8 cellular contexts compared by ENCODE assay signal in the genomic region with DNA sequence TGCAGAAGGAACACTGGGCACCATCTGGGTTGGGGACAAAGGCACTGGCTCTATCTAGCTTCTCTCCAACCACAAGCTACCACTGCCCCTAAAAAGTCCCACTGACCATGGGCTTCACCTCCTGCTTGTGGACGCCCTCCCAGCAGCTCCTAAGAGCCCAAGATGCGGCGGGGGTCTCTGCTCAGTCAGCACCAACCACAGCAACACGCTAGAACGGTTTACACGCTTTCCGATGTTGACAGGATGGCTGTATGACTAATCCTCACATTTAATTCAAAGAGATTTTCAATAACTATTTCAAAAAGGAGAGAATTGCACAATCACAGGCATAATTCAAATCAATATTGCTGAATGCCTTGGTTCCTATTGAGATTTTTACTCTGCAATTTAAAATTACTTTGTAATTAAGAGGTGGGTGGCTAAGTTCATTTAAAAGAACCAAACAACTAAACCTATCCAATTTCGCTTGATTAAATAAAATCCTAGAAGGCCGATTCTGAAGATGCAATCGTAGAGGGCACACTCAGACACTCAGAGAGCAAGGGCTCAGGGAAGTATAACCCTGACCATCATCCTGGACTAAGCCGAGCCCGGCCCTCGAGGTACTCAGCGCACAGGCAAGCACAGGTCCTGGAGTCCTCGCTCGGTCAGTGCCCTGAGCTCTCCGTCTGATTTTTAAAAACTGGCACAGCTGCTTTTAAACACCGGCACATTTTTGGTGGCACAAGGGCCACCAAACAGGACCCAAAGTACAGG.
DNase-seq lines count a peak whose midpoint lies in the region; ATAC-seq, FAIRE-seq and TF ChIP-seq lines count a peak whose summit lies in the region.
"Not testable (repeated sequence)": the region's sequence is repeated elsewhere in the genome, so short reads cannot be mapped to it uniquely, and the experiment has no call there.

No MANE protein-coding gene starts in this region.

- not testable (repeated sequence) for H3K9me1 ChIP-seq in keratinocyte (ENCODE audit: control insufficient read depth, extremely low read depth, insufficient read depth, low read length)

- not testable (repeated sequence) for TF ChIP-seq RAD21 in H1 (IDR thresholded peaks at IDR 0.05 in 1 of 2, conservative IDR thresholded peaks at IDR 0.05 in 1 of 2; ENCODE audit: low read depth in 2 of 2, low read length in 2 of 2)

- H4K91ac ChIP-seq in H1 (replicated peaks; ENCODE audit: insufficient read length, low read length) = not testable (repeated sequence)

- H3K56ac ChIP-seq in H1 (replicated peaks; ENCODE audit: insufficient read length, low read depth, low read length) = not testable (repeated sequence)

- not testable (repeated sequence) for H3K27ac Mint-ChIP-seq in activated T-helper 1 cell treated with anti-CD3 and anti-CD28 coated beads, Interleukin-12 subunit alpha, Interleukin-12 subunit beta, Interleukin-2, Interleukin-4 antibody, amounts not matched to agents 30 ng/mL and 10 ng/mL and 1 ng/mL, durations not matched to agents 14 hours and 24 hours and 36 hours; osteocyte (ENCODE audit: unreplicated experiment)

- not testable (repeated sequence) for H2BK12ac ChIP-seq in H1 (ENCODE audit: low read depth, low read length)

- H3K4me3 Mint-ChIP-seq in activated T-helper 1 cell treated with anti-CD3 and anti-CD28 coated beads, Interleukin-12 subunit alpha, Interleukin-12 subunit beta, Interleukin-2, Interleukin-4 antibody, amounts not matched to agents 30 ng/mL and 10 ng/mL and 1 ng/mL, durations not matched to agents 14 hours and 24 hours and 36 hours = peak overlapping the region; percentile 86
- H3K4me3 Mint-ChIP-seq in osteocyte (ENCODE audit: unreplicated experiment) = peak overlapping the region; percentile 73

- not testable (repeated sequence) for H3K79me2 ChIP-seq in H1 (ENCODE audit: control insufficient read depth in 1 of 2, insufficient read depth in 2 of 2, low read length in 2 of 2)
- peaks cover 11% of the 10 kb centered on the region for H3K79me2 ChIP-seq in keratinocyte (ENCODE audit: control insufficient read depth, insufficient read depth, low read length)

- H2BK120ac ChIP-seq in H1 (replicated peaks; ENCODE audit: low read depth, low read length) = not testable (repeated sequence)

- H4K5ac ChIP-seq in H1 (ENCODE audit: insufficient read length, low read depth, low read length) = not testable (repeated sequence)

- H3K4me1 ChIP-seq in NT2/D1 (ENCODE audit: insufficient read depth, insufficient read length); H1 (replicated peaks in 1 of 4; ENCODE audit: control insufficient read depth in 3 of 4, insufficient read depth in 4 of 4, low read length in 3 of 4); keratinocyte (ENCODE audit: control insufficient read depth, extremely low read depth, insufficient read depth, low read length); vagina: not testable (repeated sequence)

- not testable (repeated sequence) for H2AK5ac ChIP-seq in H1 (ENCODE audit: low read depth, low read length)

- H3K27me3 Mint-ChIP-seq in activated T-helper 1 cell treated with anti-CD3 and anti-CD28 coated beads, Interleukin-12 subunit alpha, Interleukin-12 subunit beta, Interleukin-2, Interleukin-4 antibody, amounts not matched to agents 30 ng/mL and 10 ng/mL and 1 ng/mL, durations not matched to agents 14 hours and 24 hours and 36 hours (ENCODE audit: insufficient read depth); osteocyte (ENCODE audit: unreplicated experiment): not testable (repeated sequence)

- not testable (repeated sequence) for H2BK15ac ChIP-seq in H1 (ENCODE audit: low read length)

- not testable (repeated sequence) for H3K23ac ChIP-seq in H1 (ENCODE audit: insufficient read length)

- peak overlapping the region; percentile 50 for H3K4me3 ChIP-seq in NT2/D1 (ENCODE audit: insufficient read length, low read depth)
- H3K4me3 ChIP-seq in H1 (ENCODE audit: extremely low read depth in 1 of 4, insufficient read depth in 2 of 4, low read depth in 3 of 4, low read length in 4 of 4) = peak overlapping the region in 3 of 4 experiments; percentile 29 to 54 (median 40); a peak in 6 of 8 replicates
- H3K4me3 ChIP-seq in keratinocyte (ENCODE audit: control insufficient read depth in 2 of 3, extremely low read depth in 1 of 3, insufficient read depth in 2 of 3, low read depth in 1 of 3, low read length in 3 of 3) = peak overlapping the region; percentile 42 to 65 (median 52)
- peak overlapping the region; percentile 28 to 83 for H3K4me3 ChIP-seq in vagina

- not testable (repeated sequence) for H3K14ac ChIP-seq in H1 (ENCODE audit: insufficient read length)

- H3K36me3 ChIP-seq in NT2/D1 (ENCODE audit: insufficient read depth, insufficient read length, low read length); H1 (ENCODE audit: control insufficient read depth in 2 of 4, insufficient read depth in 4 of 4, low read length in 3 of 4); keratinocyte (ENCODE audit: control insufficient read depth in 2 of 2, extremely low read depth in 1 of 2, insufficient read depth in 2 of 2, low read length in 2 of 2); vagina: not testable (repeated sequence)

- not testable (repeated sequence) for H3K79me1 ChIP-seq in H1 (ENCODE audit: low read depth, low read length)

- not testable (repeated sequence) for H3K23me2 ChIP-seq in H1 (ENCODE audit: low read depth, low read length)

- not testable (repeated sequence) for H3K18ac ChIP-seq in H1 (ENCODE audit: extremely low read depth, low read length)

- H2BK20ac ChIP-seq in H1 (ENCODE audit: low read length) = not testable (repeated sequence)

- POLR2A ChIA-PET in H1 (lab: Charles Lee; ENCODE audit: partially characterized antibody) = not testable (repeated sequence)

- H3K9me3 ChIP-seq in NT2/D1 (ENCODE audit: insufficient read depth, low read length); H1 (ENCODE audit: insufficient read depth in 2 of 2, low read depth in 1 of 2, low read length in 1 of 2); keratinocyte (ENCODE audit: control insufficient read depth, low read depth, low read length); vagina: not testable (repeated sequence)

- H3K27me3 ChIP-seq in NT2/D1 (ENCODE audit: insufficient read depth, insufficient read length); H1 (replicated peaks in 1 of 4; ENCODE audit: control insufficient read depth in 3 of 4, extremely low read depth in 1 of 4, insufficient read depth in 3 of 4, low read length in 3 of 4); keratinocyte (ENCODE audit: control insufficient read depth, extremely low read depth, insufficient read depth, low read length); vagina: not testable (repeated sequence)

- H3K9ac ChIP-seq in NT2/D1 (ENCODE audit: insufficient read length, low read depth) = peak overlapping the region; percentile 64
- H3K9ac ChIP-seq in H1 (replicated peaks in 1 of 4; ENCODE audit: extremely low read depth in 1 of 4, low read depth in 3 of 4, low read length in 3 of 4) = not testable (repeated sequence)
- H3K9ac ChIP-seq in keratinocyte (ENCODE audit: control insufficient read depth, extremely low read depth, insufficient read depth, low read length) = peak overlapping the region; percentile 63

- TF ChIP-seq CTCF in H1 (IDR thresholded peaks at IDR 0.05; ENCODE audit: control extremely low read depth in 1 of 3, insufficient read depth in 1 of 3, low read depth in 1 of 3, low read length in 3 of 3); keratinocyte (optimal IDR thresholded peaks at IDR 0.05 in 1 of 3, IDR thresholded peaks at IDR 0.05 in 1 of 3, conservative IDR thresholded peaks at IDR 0.05 in 1 of 3; ENCODE audit: extremely low read depth in 1 of 3, insufficient read depth in 2 of 3, low read length in 3 of 3); osteocyte (IDR thresholded peaks at IDR 0.05); vagina (IDR thresholded peaks at IDR 0.05): not testable (repeated sequence)

- not testable (repeated sequence) for H3K9me3 Mint-ChIP-seq in activated T-helper 1 cell treated with anti-CD3 and anti-CD28 coated beads, Interleukin-12 subunit alpha, Interleukin-12 subunit beta, Interleukin-2, Interleukin-4 antibody, amounts not matched to agents 30 ng/mL and 10 ng/mL and 1 ng/mL, durations not matched to agents 14 hours and 24 hours and 36 hours; osteocyte (ENCODE audit: unreplicated experiment)

- not testable (repeated sequence) for H4K20me1 ChIP-seq in H1 (replicated peaks in 1 of 2; ENCODE audit: control insufficient read depth in 1 of 2, insufficient read depth in 2 of 2, low read length in 2 of 2); keratinocyte (ENCODE audit: control insufficient read depth, extremely low read depth, insufficient read depth, low read length)

- FAIRE-seq in H1 (lab: Jason Lieb, UNC); keratinocyte (lab: Jason Lieb, UNC): not testable (repeated sequence)

- DNase-seq in NT2/D1 (ENCODE audit: low read depth, low spot score); activated T-helper 1 cell treated with anti-CD3 and anti-CD28 coated beads, Interleukin-12 subunit alpha, Interleukin-12 subunit beta, Interleukin-2, Interleukin-4 antibody, amounts not matched to agents 30 ng/mL and 10 ng/mL and 1 ng/mL, durations not matched to agents 14 hours and 24 hours and 36 hours (ENCODE audit: low spot score); H1 (ENCODE audit: low read depth in 1 of 2, low spot score in 2 of 2); keratinocyte (ENCODE audit: low read depth, low spot score); osteocyte (ENCODE audit: extremely low spot score, unreplicated experiment); vagina (ENCODE audit: extremely low spot score in 2 of 2): not testable (repeated sequence)

- not testable (repeated sequence) for H4K8ac ChIP-seq in H1 (ENCODE audit: extremely low read depth, insufficient read depth, low read length)

- not testable (repeated sequence) for TF ChIP-seq EP300 in H1 (IDR thresholded peaks at IDR 0.05; ENCODE audit: borderline replicate concordance in 1 of 2, low read depth in 2 of 2, low read length in 2 of 2)

- not testable (repeated sequence) for H2BK5ac ChIP-seq in H1 (ENCODE audit: low read depth, low read length)

- intact Hi-C loops in activated T-helper 1 cell treated with anti-CD3 and anti-CD28 coated beads, Interleukin-12 subunit alpha, Interleukin-12 subunit beta, Interleukin-2, Interleukin-4 antibody, amounts not matched to agents 30 ng/mL and 10 ng/mL and 1 ng/mL, durations not matched to agents 14 hours and 24 hours and 36 hours (cut with micrococcal nuclease) = loop anchor here (2.0 to 5.0 kb wide), 2 partner anchors 72 to 326 kb away; partner anchors contain the start of genes BDH1 and RPL35A
- intact Hi-C loops in vagina (cut with DNase I) = not testable (repeated sequence)

- CTCF ChIA-PET in H1 (lab: Charles Lee; ENCODE audit: partially characterized antibody) = not testable (repeated sequence)

- not testable (repeated sequence) for H2AFZ ChIP-seq in H1 (ENCODE audit: low read length); keratinocyte (ENCODE audit: control insufficient read depth, low read length)

- dilution Hi-C loops in keratinocyte (cut with MboI; ENCODE audit: extremely low pct_ligation_motif_present, low sequenced_read_pairs) = not testable (repeated sequence)

- WGBS in H1 (ENCODE audit: extremely low coverage in 1 of 2, insufficient coverage in 1 of 2, insufficient read length in 1 of 2, insufficient replicate concordance in 2 of 2, low coverage in 1 of 2, low lambda C conversion rate in 2 of 2, missing lambda C conversion rate in 1 of 2), 2 experiments = 41% methylated on average over 2 of the region's 18 CpGs; no CpG with 5 or more reads in 1 of the 2 experiments

- ATAC-seq in GM18502 (IDR thresholded peaks at IDR 0.05; ENCODE audit: poor library complexity, unreplicated experiment) = peak; percentile 29
- peak; percentile 19 for ATAC-seq in HG02763 (IDR thresholded peaks at IDR 0.05; ENCODE audit: unreplicated experiment)

- H3K4me2 ChIP-seq in H1 (ENCODE audit: insufficient read depth in 1 of 2, low read depth in 2 of 2, low read length in 2 of 2) (peak overlapping the region; percentile 39 to 49), keratinocyte (ENCODE audit: control insufficient read depth, extremely low read depth, insufficient read depth, low read depth, low read length) (peak overlapping the region; percentile 37)

- H3K4me1 Mint-ChIP-seq in activated T-helper 1 cell treated with anti-CD3 and anti-CD28 coated beads, Interleukin-12 subunit alpha, Interleukin-12 subunit beta, Interleukin-2, Interleukin-4 antibody, amounts not matched to agents 30 ng/mL and 10 ng/mL and 1 ng/mL, durations not matched to agents 14 hours and 24 hours and 36 hours (ENCODE audit: low read depth) = not testable (repeated sequence)
- peaks cover 12% of the 10 kb centered on the region for H3K4me1 Mint-ChIP-seq in osteocyte (ENCODE audit: unreplicated experiment)

- not testable (repeated sequence) for H3K27ac ChIP-seq in H1 (ENCODE audit: low read depth, low read length); keratinocyte (ENCODE audit: control insufficient read depth, insufficient read depth, low read length)
- peak overlapping the region; percentile 89 for H3K27ac ChIP-seq in vagina

- H3K4ac ChIP-seq in H1 (replicated peaks; ENCODE audit: insufficient read length, low read depth, low read length) = not testable (repeated sequence)

- H3K36me3 Mint-ChIP-seq in activated T-helper 1 cell treated with anti-CD3 and anti-CD28 coated beads, Interleukin-12 subunit alpha, Interleukin-12 subunit beta, Interleukin-2, Interleukin-4 antibody, amounts not matched to agents 30 ng/mL and 10 ng/mL and 1 ng/mL, durations not matched to agents 14 hours and 24 hours and 36 hours (ENCODE audit: low read depth); osteocyte (ENCODE audit: unreplicated experiment): not testable (repeated sequence)

- TF ChIP-seq POLR2A in H1 (IDR thresholded peaks at IDR 0.05; ENCODE audit: control extremely low read depth in 1 of 2, low read depth in 2 of 2, low read length in 2 of 2); vagina (IDR thresholded peaks at IDR 0.05): not testable (repeated sequence)
